24 cellular contexts compared by ENCODE assay signal in genomic region chr14:31021576-31021949, GRCh38.
"Had no signal": no experiment of that assay in that cellular context is flagged by ENCODE, and none has a peak within 500 bp of the region (broad histone marks: within the 10 kb centered on the region; RNA-seq: fewer than 3 reads in every experiment).

No MANE protein-coding gene starts in this region.

- ATAC-seq: activated CD4-positive, CD25-positive, alpha-beta regulatory T cell treated with anti-CD3 and anti-CD28 coated beads, Interleukin-2, amount 50 U/mL, for 24 hours; activated naive CD4-positive, alpha-beta T cell treated with anti-CD3 and anti-CD28 coated beads, Interleukin-2, amount 50 U/mL, for 72 hours; effector memory CD8-positive, alpha-beta T cell; left lobe of liver; SK-N-SH treated with all-trans-retinoic acid at 6 μM for 48 hours; T-cell had no signal

- FAIRE-seq: astrocyte, bronchial epithelial cell, kidney had no signal

- H3K27me3 ChIP-seq: adrenal gland, suprapubic skin had no signal

- H3K27ac ChIP-seq: adrenal gland, epithelial cell of prostate, suprapubic skin had no signal

- H3K4me3 Mint-ChIP-seq: dendritic cell treated with granulocyte-macrophage colony-stimulating factor and Interleukin-4, amounts not matched to agents 40 ng/mL and 50 ng/mL, for 4 days; effector memory CD8-positive, alpha-beta T cell; stimulated activated naive CD8-positive, alpha-beta T cell treated with anti-CD3 and anti-CD28 coated beads, Interleukin-15, Interleukin-2, amounts not matched to agents 100 ng/mL and 50 ng/mL, for 24 hours; T-cell had no signal

- H3K9me3 ChIP-seq: adrenal gland, suprapubic skin had no signal

- DNase-seq: activated CD4-positive, alpha-beta T cell treated with anti-CD3 and anti-CD28 coated beads, Interleukin-2, amount 50 U/mL, for 1 hour; activated CD8-positive, alpha-beta memory T cell treated with anti-CD3 and anti-CD28 coated beads, Interleukin-2, amount 50 U/mL, for 48 hours; activated effector memory CD4-positive, alpha-beta T cell treated with anti-CD3 and anti-CD28 coated beads, Interleukin-2, amount 50 U/mL, for 16 hours; activated T-cell treated with anti-CD3 and anti-CD28 coated beads, Interleukin-2, amount 50 U/mL, for 48 hours; adrenal gland; effector memory CD8-positive, alpha-beta T cell; hypothalamus; kidney; retina; stimulated activated CD4-positive, alpha-beta T cell treated with anti-CD3 and anti-CD28 coated beads, Interleukin-12 subunit alpha, Interleukin-12 subunit beta, amount 100 ng/mL, for 4 hours; stimulated activated CD4-positive, alpha-beta T cell treated with anti-CD3 and anti-CD28 coated beads, Interleukin-2, amount 100 ng/mL, for 24 hours; T-cell; T1000; trophoblast cell had no signal

- H3K27ac Mint-ChIP-seq: dendritic cell treated with granulocyte-macrophage colony-stimulating factor and Interleukin-4, amounts not matched to agents 40 ng/mL and 50 ng/mL, for 4 days; stimulated activated naive CD8-positive, alpha-beta T cell treated with anti-CD3 and anti-CD28 coated beads, Interleukin-15, Interleukin-2, amounts not matched to agents 100 ng/mL and 50 ng/mL, for 24 hours had no signal

- H3K36me3 ChIP-seq: adrenal gland had no signal

- H3K9me3 Mint-ChIP-seq: activated naive CD4-positive, alpha-beta T cell treated with anti-CD3 and anti-CD28 coated beads, Interleukin-2, amount 50 U/mL, for 72 hours; dendritic cell treated with granulocyte-macrophage colony-stimulating factor and Interleukin-4, amounts not matched to agents 40 ng/mL and 50 ng/mL, for 4 days; effector memory CD8-positive, alpha-beta T cell; stimulated activated naive CD8-positive, alpha-beta T cell treated with anti-CD3 and anti-CD28 coated beads, Interleukin-15, Interleukin-2, amounts not matched to agents 100 ng/mL and 50 ng/mL, for 24 hours; T-cell had no signal

- H3K4me3 ChIP-seq: adrenal gland, suprapubic skin had no signal

- H3K27me3 Mint-ChIP-seq: dendritic cell treated with granulocyte-macrophage colony-stimulating factor and Interleukin-4, amounts not matched to agents 40 ng/mL and 50 ng/mL, for 4 days; effector memory CD8-positive, alpha-beta T cell; stimulated activated naive CD8-positive, alpha-beta T cell treated with anti-CD3 and anti-CD28 coated beads, Interleukin-15, Interleukin-2, amounts not matched to agents 100 ng/mL and 50 ng/mL, for 24 hours; T-cell had no signal
